ENCODE assay signal across 8 cellular contexts in genomic region chr12:12349711-12350665, GRCh38.
DNase-seq lines count a peak whose midpoint lies in the region; ATAC-seq and TF ChIP-seq lines count a peak whose summit lies in the region.

TSS of gene MANSC1 (minus strand) at chr12:12350242. CDS start at chr12:12343314, 6,928 bp downstream.

- peak; percentile 40 for DNase-seq in GM13977 (ENCODE audit: low spot score)
- peak; percentile 51 for DNase-seq in NCI-H1694 treated with DMSO at 0.1 percent for 48 hours (lab: John Stamatoyannopoulos, UW)
- peak; percentile 15 for DNase-seq in activated CD4-positive, alpha-beta T cell treated with anti-CD3 and anti-CD28 coated beads for 1 hour
- peak; percentile 50 for DNase-seq in kidney tubule cell (ENCODE audit: low spot score)
- DNase-seq in stimulated activated CD4-positive, alpha-beta T cell treated with anti-CD3 and anti-CD28 coated beads, Interleukin-15, amount 100 ng/mL, for 24 hours: peak; percentile 66
- DNase-seq in GF-D8 (lab: John Stamatoyannopoulos, UW): no peak

- TF ChIP-seq CTCF in GM13977 (IDR thresholded peaks at IDR 0.05; ENCODE audit: extremely low read depth, insufficient read depth, missing control alignments): peak; percentile 18

- in situ Hi-C loops in GM13977 (cut with MboI; ENCODE audit: low pct_unique_long_range_greater_than_20kb, low sequenced_read_pairs, unreplicated experiment): loop anchor here (25.0 kb wide), 2 partner anchors 288 to 788 kb away; partner anchors contain the start of gene BCL2L14

- ATAC-seq in HG03159 (IDR thresholded peaks at IDR 0.05; ENCODE audit: unreplicated experiment): no peak

- H3K27ac ChIP-seq in cingulate gyrus (ENCODE audit: low read depth, low read length): peak within 1 kb of the TSS; percentile 82
